Comparison of ENCODE assay signal across 8 cellular contexts in the genomic region with DNA sequence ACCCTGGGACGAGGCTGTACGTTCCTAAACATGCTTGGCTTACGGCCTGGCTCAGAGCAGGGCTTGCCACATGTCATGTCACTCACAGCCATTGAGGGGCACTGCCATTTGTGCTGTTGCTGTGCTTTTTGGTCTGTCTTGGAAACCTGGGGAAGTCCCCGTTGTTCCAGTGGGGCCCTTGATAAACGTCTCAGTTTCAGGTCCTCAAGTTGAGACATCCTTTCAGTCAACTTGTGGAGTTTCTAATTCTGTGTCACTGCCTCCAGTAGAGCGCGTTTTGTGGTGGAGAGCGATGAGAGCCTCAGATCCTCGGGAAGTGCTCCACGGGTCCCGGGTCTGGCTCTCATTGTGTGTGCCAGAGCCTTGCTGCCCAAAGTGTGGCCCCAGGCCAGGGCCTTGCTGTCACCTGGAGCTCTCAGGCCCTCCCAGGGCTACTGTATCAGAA. TPM values are rescaled to one million over a fixed set of nuclear protein-coding genes. Genes with fewer than 3 reads are reported as not detected.
DNase-seq lines count a peak whose midpoint lies in the region; ATAC-seq and TF ChIP-seq lines count a peak whose summit lies in the region.

No MANE protein-coding gene starts in this region.

- H3K4me1 ChIP-seq in Karpas-422 (ENCODE audit: low read length) = no peaks in the 10 kb centered on the region
- H3K4me1 ChIP-seq in upper lobe of right lung = no peaks in the 10 kb centered on the region
- no peaks in the 10 kb centered on the region for H3K4me1 ChIP-seq in ascending aorta

- H3K9me3 ChIP-seq in Karpas-422 (ENCODE audit: low read length) (no peaks in the 10 kb centered on the region), upper lobe of right lung (no peaks in the 10 kb centered on the region), ascending aorta (no peaks in the 10 kb centered on the region)

- H3K4me2 ChIP-seq in Karpas-422 (ENCODE audit: low read depth, low read length, poor library complexity, severe bottlenecking) = no peak overlapping the region

- H3K79me2 ChIP-seq in Karpas-422 (ENCODE audit: low read length) = no peaks in the 10 kb centered on the region

- H3K27me3 ChIP-seq in Karpas-422 (ENCODE audit: low read length) = no peaks in the 10 kb centered on the region
- H3K27me3 ChIP-seq in upper lobe of right lung = no peaks in the 10 kb centered on the region
- no peaks in the 10 kb centered on the region for H3K27me3 ChIP-seq in ascending aorta

- H3K9ac ChIP-seq in Karpas-422 (ENCODE audit: low read length) = no peak overlapping the region

- DNase-seq in GM12864 (ENCODE audit: low read depth) = peak; percentile 86
- DNase-seq in Karpas-422 = peak; percentile 66
- peak; percentile 52 for DNase-seq in activated naive CD4-positive, alpha-beta T cell treated with anti-CD3 and anti-CD28 coated beads, Interleukin-2, amount 50 U/mL, for 16 hours
- DNase-seq in upper lobe of right lung = no peak
- no peak for DNase-seq in ascending aorta (ENCODE audit: low spot score in 2 of 2)
- no peak for DNase-seq in DMS 273 (lab: John Stamatoyannopoulos, UW; ENCODE audit: unreplicated experiment)
- DNase-seq in NK-92 treated with Interleukin-12 subunit alpha and Interleukin-12 subunit beta, amount 100 ng/mL, for 24 hours (lab: John Stamatoyannopoulos, UW) = no peak

- peak; percentile 73 for TF ChIP-seq CTCF in GM12864 (IDR thresholded peaks at IDR 0.05; ENCODE audit: low read depth, low read length, missing control alignments)
- no peak for TF ChIP-seq CTCF in upper lobe of right lung (IDR thresholded peaks at IDR 0.05)
- no peak for TF ChIP-seq CTCF in ascending aorta (IDR thresholded peaks at IDR 0.05)

- H3K36me3 ChIP-seq in Karpas-422 (ENCODE audit: insufficient read depth, low read length) = no peaks in the 10 kb centered on the region
- H3K36me3 ChIP-seq in upper lobe of right lung = no peaks in the 10 kb centered on the region
- no peaks in the 10 kb centered on the region for H3K36me3 ChIP-seq in ascending aorta

- H4K20me1 ChIP-seq in Karpas-422 (ENCODE audit: insufficient read depth, low read depth, low read length) = peaks cover 3% of the 10 kb centered on the region; the same call in 1 of the 2 replicates

- H3K9me2 ChIP-seq in Karpas-422 (replicated peaks; ENCODE audit: insufficient read depth, low read length) = no peaks in the 10 kb centered on the region

- H3K4me3 ChIP-seq in GM12864 (ENCODE audit: low read depth, low read length) = no peak overlapping the region
- no peak overlapping the region for H3K4me3 ChIP-seq in Karpas-422 (ENCODE audit: low read length)
- no peak overlapping the region for H3K4me3 ChIP-seq in upper lobe of right lung
- H3K4me3 ChIP-seq in ascending aorta = no peak overlapping the region

- peak; percentile 98 for ATAC-seq in GM21515 (IDR thresholded peaks at IDR 0.05; ENCODE audit: unreplicated experiment)
- peak; percentile 44 for ATAC-seq in upper lobe of right lung

- intact Hi-C loops in upper lobe of right lung (cut with DNase I) = no loop called here
- intact Hi-C loops in ascending aorta (cut with DNase I) = no loop called here

- no peak overlapping the region for H2AFZ ChIP-seq in Karpas-422 (ENCODE audit: low read length)

- H3K27ac ChIP-seq in Karpas-422 (ENCODE audit: low read length) (no peak overlapping the region), upper lobe of right lung (no peak overlapping the region), ascending aorta (no peak overlapping the region)

RNA-seq across cellular contexts. Expression of gene CCR6, which starts 43.0 kb away (rescaled TPM):
- total RNA-seq in Karpas-422 (2014; rRNA removed; shearing (Covaris generic); ENCODE audit: low replicate concordance) = not detected in 2 replicates
- total RNA-seq in upper lobe of right lung (1.4 TPM), ascending aorta (not detected)

Comparison
In these comparisons a context has a peak if more than half of its experiments do, and no peak if none do; other contexts are left out.
1. DNase-seq: peak in GM12864 (single experiment), Karpas-422 (single experiment) and activated naive CD4-positive, alpha-beta T cell treated with anti-CD3 and anti-CD28 coated beads, Interleukin-2, amount 50 U/mL, for 16 hours (single experiment); none in upper lobe of right lung (single experiment), ascending aorta (0 of 2), DMS 273 (single experiment) and NK-92 treated with Interleukin-12 subunit alpha and Interleukin-12 subunit beta, amount 100 ng/mL, for 24 hours (single experiment).